Comparison of ENCODE assay signal across 9 cellular contexts in genomic region chr5:175517824-175518450, GRCh38. TPM values are rescaled to one million over a fixed set of nuclear protein-coding genes. Genes with fewer than 3 reads are reported as not detected.
DNase-seq lines count a peak whose midpoint lies in the region; ATAC-seq lines count a peak whose summit lies in the region.
"Had no signal": no experiment of that assay in that cellular context is flagged by ENCODE, and none has a peak within 500 bp of the region (broad histone marks: within the 10 kb centered on the region; RNA-seq: fewer than 3 reads in every experiment).

No MANE protein-coding gene starts in this region.

- DNase-seq in ACHN (peak; percentile 42), T-helper 1 cell (peak in 3 of 5 donors; percentile 15 to 79 (median 29)), non-pigmented ciliary epithelial cell (ENCODE audit: low read depth) (peak; percentile 91), SK-N-DZ (ENCODE audit: low spot score) (no peak), medulla oblongata (ENCODE audit: extremely low spot score) (no peak), NOMO-1 treated with DMSO at 0.1 percent for 48 hours (lab: John Stamatoyannopoulos, UW; ENCODE audit: unreplicated experiment) (no peak)
- DNase-seq in activated naive CD4-positive, alpha-beta T cell treated with anti-CD3 and anti-CD28 coated beads, Interleukin-2, amount 10 ng/mL, durations not matched to agents 7 days and 5 days: peak; percentile 62
- DNase-seq: midbrain had no signal

- in situ Hi-C loops in ACHN (cut with HindIII; ENCODE audit: low pct_ligation_motif_present, low pct_unique_long_range_greater_than_20kb, low sequenced_read_pairs): no loop called here

- no peak for ATAC-seq in GM18520 (IDR thresholded peaks at IDR 0.05; ENCODE audit: unreplicated experiment)

- peak overlapping the region; percentile 84 for H3K27ac Mint-ChIP-seq in activated naive CD4-positive, alpha-beta T cell treated with anti-CD3 and anti-CD28 coated beads, Interleukin-2, amount 10 ng/mL, durations not matched to agents 7 days and 5 days

- H3K36me3 Mint-ChIP-seq in activated naive CD4-positive, alpha-beta T cell treated with anti-CD3 and anti-CD28 coated beads, Interleukin-2, amount 10 ng/mL, durations not matched to agents 7 days and 5 days: peaks cover 81% of the 10 kb centered on the region

- peak overlapping the region; percentile 4 for H3K4me3 Mint-ChIP-seq in activated naive CD4-positive, alpha-beta T cell treated with anti-CD3 and anti-CD28 coated beads, Interleukin-2, amount 10 ng/mL, durations not matched to agents 7 days and 5 days

- CTCF ChIA-PET in activated naive CD4-positive, alpha-beta T cell treated with anti-CD3 and anti-CD28 coated beads, Interleukin-2, amount 10 ng/mL, durations not matched to agents 7 days and 5 days (lab: Charles Lee): interaction anchor here (1.3 to 2.8 kb wide), 4 partner anchors 12 to 53 kb away, joined by 3 to 14 read pairs (median 4); no protein-coding TSS in a partner anchor

- H3K4me1 Mint-ChIP-seq in activated naive CD4-positive, alpha-beta T cell treated with anti-CD3 and anti-CD28 coated beads, Interleukin-2, amount 10 ng/mL, durations not matched to agents 7 days and 5 days: peaks cover 77% of the 10 kb centered on the region

- no peaks in the 10 kb centered on the region for H3K27me3 Mint-ChIP-seq in activated naive CD4-positive, alpha-beta T cell treated with anti-CD3 and anti-CD28 coated beads, Interleukin-2, amount 10 ng/mL, durations not matched to agents 7 days and 5 days

- H3K9me3 Mint-ChIP-seq in activated naive CD4-positive, alpha-beta T cell treated with anti-CD3 and anti-CD28 coated beads, Interleukin-2, amount 10 ng/mL, durations not matched to agents 7 days and 5 days: peaks cover 15% of the 10 kb centered on the region

RNA-seq across cellular contexts. Expression of gene SFXN1, which starts 39.6 kb away (rescaled TPM):
- polyA plus RNA-seq in SK-N-DZ (2014; cell fraction: cytosol; rRNA removed): 70.8 and 79.7 TPM in 2 replicates
- 38.7 and 49.4 TPM in 2 replicates for polyA plus RNA-seq in SK-N-DZ (2014; cell fraction: nucleus; rRNA removed)

Comparison
In these comparisons a context has a peak if more than half of its experiments do, and no peak if none do; other contexts are left out.
1. DNase-seq: peak in ACHN (single experiment), T-helper 1 cell (3 of 5), activated naive CD4-positive, alpha-beta T cell treated with anti-CD3 and anti-CD28 coated beads, Interleukin-2, amount 10 ng/mL, durations not matched to agents 7 days and 5 days (single experiment) and non-pigmented ciliary epithelial cell (single experiment); none in SK-N-DZ (single experiment), medulla oblongata (single experiment) and NOMO-1 treated with DMSO at 0.1 percent for 48 hours (single experiment).